Comparison of ENCODE assay signal across 9 cellular contexts in the genomic region with DNA sequence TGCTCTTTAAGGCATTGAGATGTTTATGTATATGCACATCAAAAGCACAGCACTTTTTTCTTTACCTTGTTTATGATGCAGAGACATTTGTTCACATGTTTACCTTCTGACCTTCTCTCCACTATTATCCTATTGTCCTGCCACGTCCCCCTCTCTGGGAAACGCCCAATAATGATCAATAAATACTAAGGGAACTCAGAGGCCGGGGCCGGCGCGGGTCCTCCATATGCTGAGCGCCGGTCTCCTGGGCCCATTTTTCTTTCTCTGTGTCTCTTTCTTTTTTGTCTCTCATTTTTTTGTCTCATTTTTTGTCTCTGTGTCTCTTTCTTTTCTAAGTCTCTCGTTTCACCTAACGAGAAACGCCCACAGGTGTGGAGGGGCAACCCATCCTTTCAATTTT. TPM values are rescaled to one million over a fixed set of nuclear protein-coding genes. Genes with fewer than 3 reads are reported as not detected.
DNase-seq lines count a peak whose midpoint lies in the region; ATAC-seq, FAIRE-seq and TF ChIP-seq lines count a peak whose summit lies in the region.
"Not testable (repeated sequence)": the region's sequence is repeated elsewhere in the genome, so short reads cannot be mapped to it uniquely, and the experiment has no call there.
"Had no signal": no experiment of that assay in that cellular context is flagged by ENCODE, and none has a peak within 500 bp of the region (broad histone marks: within the 10 kb centered on the region; RNA-seq: fewer than 3 reads in every experiment).

No MANE protein-coding gene starts in this region.

- not testable (repeated sequence) for H3K79me2 ChIP-seq in DOHH2 (ENCODE audit: control insufficient read depth, low read length); astrocyte (ENCODE audit: insufficient read depth, low read length)

- not testable (repeated sequence) for H2AFZ ChIP-seq in astrocyte (ENCODE audit: low read depth, low read length)
- peak overlapping the region; percentile 22 for H2AFZ ChIP-seq in neuron (ENCODE audit: low read depth, low read length)

- H3K4me1 ChIP-seq in DOHH2 (ENCODE audit: control insufficient read depth, low read length), result peaks cover 37% of the 10 kb centered on the region
- peaks cover 35% of the 10 kb centered on the region for H3K4me1 ChIP-seq in HUES6 (ENCODE audit: control insufficient read depth, insufficient read depth, low read length)
- not testable (repeated sequence) for H3K4me1 ChIP-seq in Panc1 (ENCODE audit: control insufficient read depth, insufficient read depth, low read length); astrocyte (ENCODE audit: insufficient read depth, low read length)
- H3K4me1 ChIP-seq in neuron (ENCODE audit: insufficient read depth, low read length), result peaks cover 34% of the 10 kb centered on the region

- not testable (repeated sequence) for H3F3A ChIP-seq in DOHH2 (ENCODE audit: control insufficient read depth, insufficient read depth)

- not testable (repeated sequence) for H3K9me3 ChIP-seq in DOHH2 (ENCODE audit: control insufficient read depth, insufficient read depth, low read length); HUES6 (ENCODE audit: control insufficient read depth, insufficient read depth, low read depth, low read length); Panc1 (ENCODE audit: control insufficient read depth, insufficient read depth, low read depth, low read length); astrocyte (ENCODE audit: insufficient read depth, low read depth, low read length); neuron (ENCODE audit: low read length)

- H3K9me2 ChIP-seq in DOHH2 (replicated peaks; ENCODE audit: control insufficient read depth, low read length), result not testable (repeated sequence)

- not testable (repeated sequence) for H3K27me3 ChIP-seq in DOHH2 (ENCODE audit: control insufficient read depth, low read length); HUES6 (ENCODE audit: control insufficient read depth, insufficient read depth, low read length); Panc1 (ENCODE audit: control insufficient read depth, insufficient read depth, low read length); astrocyte (ENCODE audit: insufficient read depth, low read length); neuron (ENCODE audit: insufficient read depth, low read length)

- H4K20me1 ChIP-seq in DOHH2 (ENCODE audit: control insufficient read depth, insufficient read depth, low read depth, low read length); astrocyte (ENCODE audit: insufficient read depth, low read length): not testable (repeated sequence)

- H3K9ac ChIP-seq in HUES6 (ENCODE audit: low read length), result peak overlapping the region; percentile 90
- not testable (repeated sequence) for H3K9ac ChIP-seq in astrocyte (ENCODE audit: low read length)

- H3K9me3 Mint-ChIP-seq in astrocyte (ENCODE audit: unreplicated experiment); memory B cell: not testable (repeated sequence)

- DNase-seq in Panc1 (ENCODE audit: low read depth, low spot score); astrocyte (ENCODE audit: low read depth); epithelial cell of prostate (ENCODE audit: low read depth, low spot score); memory B cell (ENCODE audit: low spot score in 2 of 2): not testable (repeated sequence)

- TF ChIP-seq CTCF in DOHH2 (IDR thresholded peaks at IDR 0.05; ENCODE audit: low read depth, low read length, poor library complexity, severe bottlenecking); Panc1 (IDR thresholded peaks at IDR 0.05); astrocyte (IDR thresholded peaks at IDR 0.05; ENCODE audit: insufficient read depth, low read depth, low read length): not testable (repeated sequence)

- not testable (repeated sequence) for H3K4me3 Mint-ChIP-seq in astrocyte (ENCODE audit: unreplicated experiment)
- peak overlapping the region; percentile 22 for H3K4me3 Mint-ChIP-seq in memory B cell

- not testable (repeated sequence) for H3K36me3 ChIP-seq in DOHH2 (ENCODE audit: control insufficient read depth, low read length); HUES6 (ENCODE audit: control insufficient read depth, insufficient read depth, low read length); Panc1 (ENCODE audit: control insufficient read depth, insufficient read depth, low read length); astrocyte (ENCODE audit: insufficient read depth, low read length); neuron (ENCODE audit: insufficient read depth, low read length)

- POLR2A ChIA-PET in Panc1 (lab: Charles Lee), result not testable (repeated sequence)

- not testable (repeated sequence) for H3K27ac ChIP-seq in DOHH2 (ENCODE audit: low read depth, low read length); astrocyte (ENCODE audit: low read depth, low read length)
- H3K27ac ChIP-seq in HUES6 (ENCODE audit: low read depth, low read length), result peak overlapping the region; percentile 70; the same call in 1 of the 2 replicates
- peak overlapping the region; percentile 7; the same call in 1 of the 2 replicates for H3K27ac ChIP-seq in Panc1 (ENCODE audit: low read length)
- peak overlapping the region; percentile 59 for H3K27ac ChIP-seq in epithelial cell of prostate

- not testable (repeated sequence) for H3K36me3 Mint-ChIP-seq in astrocyte (ENCODE audit: low read depth, unreplicated experiment); memory B cell

- FAIRE-seq in astrocyte (lab: Jason Lieb, UNC), result not testable (repeated sequence)

- not testable (repeated sequence) for ATAC-seq in Panc1; memory B cell (ENCODE audit: low read depth)

- H3K27ac Mint-ChIP-seq in astrocyte (ENCODE audit: unreplicated experiment), result peak overlapping the region; percentile 91
- not testable (repeated sequence) for H3K27ac Mint-ChIP-seq in memory B cell

- in situ Hi-C loops in Panc1 (cut with HindIII; ENCODE audit: low pct_unique_long_range_greater_than_20kb, low sequenced_read_pairs), result not testable (repeated sequence)

- peak overlapping the region; percentile 69 for H3K4me2 ChIP-seq in DOHH2 (ENCODE audit: low read length)
- H3K4me2 ChIP-seq in astrocyte (ENCODE audit: low read length), result not testable (repeated sequence)

- not testable (repeated sequence) for H3K27me3 Mint-ChIP-seq in astrocyte (ENCODE audit: low read depth, unreplicated experiment); memory B cell

- H3K4me1 Mint-ChIP-seq in astrocyte (ENCODE audit: low read depth, unreplicated experiment); memory B cell: not testable (repeated sequence)

- BruUV-seq in Panc1 (replicated peaks; lab: Mats Ljungman, UMichigan), result not testable (repeated sequence)

- H3K4me3 ChIP-seq in DOHH2 (ENCODE audit: low read length) (peak overlapping the region; percentile 70), HUES6 (ENCODE audit: low read depth, low read length) (peak overlapping the region; percentile 24), neuron (ENCODE audit: low read length) (peak overlapping the region; percentile 45)
- not testable (repeated sequence) for H3K4me3 ChIP-seq in Panc1 (ENCODE audit: low read depth in 2 of 2, low read length in 2 of 2); astrocyte (ENCODE audit: insufficient read depth, low read depth, low read length)

- CTCF ChIA-PET in Panc1 (lab: Charles Lee), result not testable (repeated sequence)

- intact Hi-C loops in Panc1 (cut with micrococcal nuclease; ENCODE audit: unreplicated experiment), result not testable (repeated sequence)

RNA-seq across cellular contexts. Expression of a gene that starts 13.6 kb away (rescaled TPM):
- total RNA-seq in Panc1 (2021; ENCODE audit: unreplicated experiment) (67.3 TPM), astrocyte (41.9 and 42.5 TPM in 2 replicates)
- polyA plus RNA-seq in Panc1 (2012; ENCODE audit: insufficient read length), result 49.4 TPM

RNA-seq across cellular contexts. Expression of a gene that starts 35.4 kb away (rescaled TPM):
- total RNA-seq in Panc1 (2021; ENCODE audit: unreplicated experiment), result 55.0 TPM
- polyA plus RNA-seq in Panc1 (2012; ENCODE audit: insufficient read length), result 14.4 TPM
- total RNA-seq in astrocyte, result 0.75 and 2.7 TPM in 2 replicates
- polyA plus RNA-seq: CD14-positive monocyte had no signal

RNA-seq across cellular contexts. Expression of a gene that starts 58.0 kb away (rescaled TPM):
- 32.8 TPM for total RNA-seq in Panc1 (2021; ENCODE audit: unreplicated experiment)
- 44.4 TPM for polyA plus RNA-seq in Panc1 (2012; ENCODE audit: insufficient read length)
- 1.9 and 2.3 TPM in 2 replicates for total RNA-seq in astrocyte
- total RNA-seq: HT-29 had no signal
- polyA plus RNA-seq: CD14-positive monocyte had no signal

Comparison
In these comparisons a context has a peak if more than half of its experiments do, and no peak if none do; other contexts are left out.
1. RNA of a gene that starts 35.4 kb away (total RNA-seq): 55.0 TPM in Panc1 (single experiment); 0.75 to 2.7 TPM in astrocyte; every median in the first group is over 10 times any median in the second.
2. RNA of a gene that starts 58.0 kb away (total RNA-seq): 32.8 TPM in Panc1 (single experiment); 1.9 to 2.3 TPM in astrocyte; every median in the first group is over 10 times any median in the second.